In the genomic region with DNA sequence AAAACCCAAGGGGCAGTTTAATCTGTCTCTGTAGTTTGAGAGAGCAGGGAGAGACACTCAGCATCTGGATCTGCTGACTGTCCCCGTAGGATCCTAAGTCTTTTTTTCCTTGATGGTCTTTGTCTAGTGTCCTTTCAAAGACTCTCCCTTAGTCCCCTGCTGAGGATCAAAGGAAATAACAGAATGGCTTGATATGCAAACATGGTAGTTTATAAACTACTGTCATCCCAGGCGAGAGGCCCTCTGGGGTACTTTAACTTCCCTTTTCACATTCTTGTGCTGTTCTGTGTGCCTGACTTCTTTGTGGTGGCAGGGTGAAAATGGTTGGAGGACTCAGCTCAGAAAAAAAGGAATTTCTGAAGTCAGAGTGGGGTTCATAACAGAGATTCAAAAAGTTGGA, we compare ENCODE assay signal across 33 cellular contexts.
A peak's percentile ranks its signal among the peaks of the same experiment; 100 is the strongest.
DNase-seq lines count a peak whose midpoint lies in the region; ATAC-seq and TF ChIP-seq lines count a peak whose summit lies in the region.
"Had no signal": no experiment of that assay in that cellular context is flagged by ENCODE, and none has a peak within 500 bp of the region (broad histone marks: within the 10 kb centered on the region; RNA-seq: fewer than 3 reads in every experiment).

No MANE protein-coding gene starts in this region.

- no peaks in the 10 kb centered on the region for H3K9me3 ChIP-seq in HUES48 (ENCODE audit: control insufficient read depth, insufficient read depth, low read length)
- H3K9me3 ChIP-seq in effector memory CD4-positive, alpha-beta T cell (ENCODE audit: control insufficient read depth, low read length) = no peaks in the 10 kb centered on the region
- H3K9me3 ChIP-seq: esophagus muscularis mucosa, heart left ventricle, Peyer's patch, prostate gland, thyroid gland had no signal

- CTCF ChIA-PET in WTC11 (lab: Charles Lee) = no interaction called here

- H3K4me3 Mint-ChIP-seq in WTC11 (no peak overlapping the region), osteocyte (ENCODE audit: unreplicated experiment) (no peak overlapping the region)
- H3K4me3 Mint-ChIP-seq: activated CD8-positive, alpha-beta T cell treated with anti-CD3 and anti-CD28 coated beads, Interleukin-2, amount 10 ng/mL, durations not matched to agents 7 days and 5 days; activated naive CD4-positive, alpha-beta T cell treated with anti-CD3 and anti-CD28 coated beads for 36 hours; dendritic cell treated with granulocyte-macrophage colony-stimulating factor and Interleukin-4, amounts not matched to agents 40 ng/mL and 50 ng/mL, for 4 days; IgD-negative memory B cell; immature natural killer cell; memory B cell had no signal

- no peaks in the 10 kb centered on the region for H3K36me3 ChIP-seq in HUES48 (ENCODE audit: control insufficient read depth, insufficient read depth, low read length)
- no peaks in the 10 kb centered on the region for H3K36me3 ChIP-seq in effector memory CD4-positive, alpha-beta T cell (ENCODE audit: control insufficient read depth, insufficient read depth, low read length)
- H3K36me3 ChIP-seq: esophagus muscularis mucosa, heart left ventricle, Peyer's patch, prostate gland, thyroid gland had no signal

- ATAC-seq in WTC11 = peak; percentile 65
- ATAC-seq in GM18861 (IDR thresholded peaks at IDR 0.05; ENCODE audit: unreplicated experiment) = no peak
- ATAC-seq: activated CD8-positive, alpha-beta T cell treated with anti-CD3 and anti-CD28 coated beads, Interleukin-2, amount 10 ng/mL, durations not matched to agents 7 days and 5 days; foreskin keratinocyte; heart left ventricle; left colon had no signal

- H3K27me3 Mint-ChIP-seq in WTC11 (ENCODE audit: low read depth) (peaks cover 94% of the 10 kb centered on the region), osteocyte (ENCODE audit: unreplicated experiment) (peaks cover 6% of the 10 kb centered on the region)
- H3K27me3 Mint-ChIP-seq: dendritic cell treated with granulocyte-macrophage colony-stimulating factor and Interleukin-4, amounts not matched to agents 40 ng/mL and 50 ng/mL, for 4 days; IgD-negative memory B cell; memory B cell had no signal

- in situ Hi-C loops in ACHN (cut with HindIII; ENCODE audit: low pct_ligation_motif_present, low pct_unique_long_range_greater_than_20kb, low sequenced_read_pairs) = no loop called here

- no peak for TF ChIP-seq CTCF in WTC11 (IDR thresholded peaks at IDR 0.05)
- no peak for TF ChIP-seq CTCF in osteocyte (IDR thresholded peaks at IDR 0.05)

- H3K27me3 ChIP-seq in HUES48 (ENCODE audit: control insufficient read depth, insufficient read depth, low read length) = peaks cover 100% of the 10 kb centered on the region
- H3K27me3 ChIP-seq in effector memory CD4-positive, alpha-beta T cell (replicated peaks; ENCODE audit: control insufficient read depth, insufficient read depth, low read length, poor library complexity, severe bottlenecking) = no peaks in the 10 kb centered on the region
- H3K27me3 ChIP-seq: esophagus muscularis mucosa, foreskin keratinocyte, heart left ventricle, Peyer's patch, thyroid gland had no signal

- H3K27ac Mint-ChIP-seq in WTC11 (no peak overlapping the region), osteocyte (ENCODE audit: unreplicated experiment) (peak overlapping the region; percentile 52)
- H3K27ac Mint-ChIP-seq: activated CD8-positive, alpha-beta T cell treated with anti-CD3 and anti-CD28 coated beads, Interleukin-2, amount 10 ng/mL, durations not matched to agents 7 days and 5 days; activated naive CD4-positive, alpha-beta T cell treated with anti-CD3 and anti-CD28 coated beads for 36 hours; dendritic cell treated with granulocyte-macrophage colony-stimulating factor and Interleukin-4, amounts not matched to agents 40 ng/mL and 50 ng/mL, for 4 days; IgD-negative memory B cell; immature natural killer cell; memory B cell had no signal

- H3K4me3 ChIP-seq in HUES48 (ENCODE audit: low read depth, low read length) = no peak overlapping the region
- H3K4me3 ChIP-seq in effector memory CD4-positive, alpha-beta T cell (ENCODE audit: insufficient read depth, low read depth, low read length, poor library complexity, severe bottlenecking) = no peak overlapping the region
- H3K4me3 ChIP-seq: esophagus muscularis mucosa, heart left ventricle, Peyer's patch, prostate gland, thyroid gland had no signal

- H3K9ac ChIP-seq in HUES48 (ENCODE audit: low read depth, low read length) = no peak overlapping the region

- H3K4me1 Mint-ChIP-seq in WTC11 (no peaks in the 10 kb centered on the region), osteocyte (ENCODE audit: unreplicated experiment) (peaks cover 16% of the 10 kb centered on the region)
- H3K4me1 Mint-ChIP-seq: IgD-negative memory B cell, immature natural killer cell, memory B cell had no signal

- H3K36me3 Mint-ChIP-seq in WTC11 (0 out of 2 replicates have a peak, but pooled peaks cover 10% of the 10 kb centered on the region), osteocyte (ENCODE audit: unreplicated experiment) (no peaks in the 10 kb centered on the region)
- H3K36me3 Mint-ChIP-seq: IgD-negative memory B cell, immature natural killer cell, memory B cell had no signal

- peak overlapping the region; percentile 42 for H3K27ac ChIP-seq in HUES48 (ENCODE audit: low read depth, low read length)
- no peak overlapping the region for H3K27ac ChIP-seq in effector memory CD4-positive, alpha-beta T cell (ENCODE audit: insufficient read depth, low read length, poor library complexity, severe bottlenecking)
- H3K27ac ChIP-seq: esophagus muscularis mucosa, foreskin keratinocyte, heart left ventricle, Peyer's patch, prostate gland, thyroid gland, VCaP had no signal

- DNase-seq in WTC11 (ENCODE audit: low spot score) = no peak
- DNase-seq in iPS-NIHi7 (ENCODE audit: extremely low spot score) = peak; percentile 38
- no peak for DNase-seq in osteocyte (ENCODE audit: extremely low spot score, unreplicated experiment)
- no peak for DNase-seq in effector memory CD4-positive, alpha-beta T cell
- no peak for DNase-seq in ACHN
- DNase-seq: activated CD4-positive, alpha-beta T cell treated with anti-CD3 and anti-CD28 coated beads for 4 hours; activated CD8-positive, alpha-beta T cell treated with anti-CD3 and anti-CD28 coated beads, Interleukin-2, amount 10 ng/mL, durations not matched to agents 7 days and 5 days; activated naive CD4-positive, alpha-beta T cell treated with anti-CD3 and anti-CD28 coated beads for 36 hours; C1 segment of cervical spinal cord; central memory CD4-positive, alpha-beta T cell; COR-L47; foreskin keratinocyte; heart left ventricle; immature natural killer cell; left colon; NCI-H1105; NCI-H1930; NCI-H2227 treated with DMSO at 0.1 percent for 48 hours; nucleus accumbens; Peyer's patch; SIG-M5; stimulated activated CD4-positive, alpha-beta T cell treated with anti-CD3 and anti-CD28 coated beads, Interleukin-4, amount 100 ng/mL, for 24 hours; SW 1271; T-helper 9 cell; thyroid gland had no signal

- POLR2A ChIA-PET in WTC11 (lab: Charles Lee) = no interaction called here

- H3K4me1 ChIP-seq in HUES48 (ENCODE audit: control insufficient read depth, insufficient read depth, low read length) = 0 out of 2 replicates have a peak, but pooled peaks cover 4% of the 10 kb centered on the region
- no peaks in the 10 kb centered on the region for H3K4me1 ChIP-seq in effector memory CD4-positive, alpha-beta T cell (ENCODE audit: control insufficient read depth, insufficient read depth, low read length, poor library complexity, severe bottlenecking)
- H3K4me1 ChIP-seq: esophagus muscularis mucosa, foreskin keratinocyte, heart left ventricle, Peyer's patch, prostate gland, thyroid gland had no signal

- H3K9me3 Mint-ChIP-seq in WTC11 (peaks cover 30% of the 10 kb centered on the region), osteocyte (ENCODE audit: unreplicated experiment) (peaks cover 2% of the 10 kb centered on the region)
- H3K9me3 Mint-ChIP-seq: activated naive CD4-positive, alpha-beta T cell treated with anti-CD3 and anti-CD28 coated beads for 36 hours had no signal

TF ChIP-seq in WTC11, 78 proteins besides CTCF, POLR2A, EP300 and RAD21:
- no peak for TF ChIP-seq ZNF281 (CRISPR knock-in tag; IDR thresholded peaks at IDR 0.05)
- TF ChIP-seq, protein P1, sequence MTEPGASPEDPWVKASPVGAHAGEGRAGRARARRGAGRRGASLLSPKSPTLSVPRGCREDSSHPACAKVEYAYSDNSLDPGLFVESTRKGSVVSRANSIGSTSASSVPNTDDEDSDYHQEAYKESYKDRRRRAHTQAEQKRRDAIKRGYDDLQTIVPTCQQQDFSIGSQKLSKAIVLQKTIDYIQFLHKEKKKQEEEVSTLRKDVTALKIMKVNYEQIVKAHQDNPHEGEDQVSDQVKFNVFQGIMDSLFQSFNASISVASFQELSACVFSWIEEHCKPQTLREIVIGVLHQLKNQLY (CRISPR knock-in tag; IDR thresholded peaks at IDR 0.05) = no peak
